Comparison of ENCODE assay signal across 1 cellular context in the genomic region with DNA sequence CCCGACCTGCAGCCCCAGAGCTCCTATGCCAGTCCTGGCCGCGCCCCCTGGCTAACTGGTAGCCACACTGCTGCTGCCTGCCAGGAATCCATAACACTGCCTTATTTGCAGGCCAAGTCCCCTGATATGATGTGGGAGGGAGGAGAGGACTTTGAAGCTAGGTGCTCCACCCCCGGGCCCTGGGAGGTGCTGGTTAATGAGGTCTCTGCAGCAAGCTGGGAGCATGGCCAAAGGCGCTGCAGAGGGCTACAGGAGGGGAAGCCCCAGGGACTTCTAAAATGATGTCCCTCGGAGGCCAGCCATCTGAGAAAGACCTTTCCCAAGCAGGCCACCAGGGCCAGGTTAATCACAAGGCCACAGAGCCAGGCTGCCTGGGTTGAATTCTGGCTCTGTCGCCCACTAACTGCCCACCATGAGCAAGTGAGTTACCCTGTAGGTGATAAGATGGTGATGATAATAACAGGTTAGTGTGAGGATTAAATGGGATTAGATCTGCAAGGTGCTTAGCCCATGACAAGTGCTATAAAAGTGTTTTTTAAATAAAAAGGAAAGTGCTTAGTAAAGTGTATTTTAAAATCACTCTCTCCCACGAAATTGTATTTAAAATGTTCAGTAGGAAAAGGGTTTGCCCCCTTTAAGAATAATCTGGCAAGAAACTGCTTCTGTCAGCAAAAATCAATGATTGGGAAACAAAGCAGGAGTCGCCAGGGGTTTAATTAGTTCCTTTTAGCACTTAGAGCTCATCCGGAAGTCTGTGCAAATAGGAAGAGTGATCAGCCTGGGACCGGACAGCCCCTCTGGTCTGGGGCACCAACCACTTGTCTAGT.
TF ChIP-seq lines count a peak whose summit lies in the region.

No MANE protein-coding gene starts in this region.

TF ChIP-seq in HepG2, 621 proteins besides CTCF, POLR2A, EP300 and RAD21 (continued from another document):
- TF ChIP-seq PAXIP1 (CRISPR knock-in tag; conservative IDR thresholded peaks at IDR 0.05) (peak; percentile 26; the same call in 1 of the 2 replicates), THYN1 (CRISPR knock-in tag; IDR thresholded peaks at IDR 0.05; ENCODE audit: borderline replicate concordance, low read depth) (no peak), KLF13 (CRISPR knock-in tag; IDR thresholded peaks at IDR 0.05) (no peak), SP5 (CRISPR knock-in tag; IDR thresholded peaks at IDR 0.05; ENCODE audit: borderline replicate concordance, low read depth) (peak; percentile 93), HIVEP1 (CRISPR knock-in tag; IDR thresholded peaks at IDR 0.05) (0 out of 2 replicates have a peak, but pooled peaks have one; percentile 40), SOX13 (IDR thresholded peaks at IDR 0.05) (no peak), SOX13 (CRISPR knock-in tag; conservative IDR thresholded peaks at IDR 0.05 in 1 of 2, IDR thresholded peaks at IDR 0.05 in 1 of 2) (0 out of 4 replicates have a peak, but pooled peaks of 1 of the 2 experiments have one; percentile 5), MTA1 (CRISPR knock-in tag; IDR thresholded peaks at IDR 0.05; ENCODE audit: borderline replicate concordance) (peak; percentile 40; the same call in 1 of the 2 replicates), ZNF607 (CRISPR knock-in tag; IDR thresholded peaks at IDR 0.05; ENCODE audit: borderline replicate concordance) (0 out of 2 replicates have a peak, but pooled peaks have one; percentile 9), TCF7 (IDR thresholded peaks at IDR 0.05; ENCODE audit: low read depth) (peak; percentile 53; the same call in 1 of the 2 replicates), KDM2A (CRISPR knock-in tag; IDR thresholded peaks at IDR 0.05; ENCODE audit: borderline replicate concordance, low read depth) (0 out of 2 replicates have a peak, but pooled peaks have one; percentile 17), PATZ1 (CRISPR knock-in tag; IDR thresholded peaks at IDR 0.05) (peak; percentile 54; the same call in 1 of the 2 replicates), MYC (CRISPR knock-in tag; IDR thresholded peaks at IDR 0.05; ENCODE audit: borderline replicate concordance) (peak; percentile 27; the same call in 1 of the 2 replicates), ZMYM3 (CRISPR knock-in tag; IDR thresholded peaks at IDR 0.05) (no peak), PHF21A (CRISPR knock-in tag; IDR thresholded peaks at IDR 0.05) (0 out of 2 replicates have a peak, but pooled peaks have one; percentile 36), HNF4A (CRISPR knock-in tag; IDR thresholded peaks at IDR 0.05) (peak; percentile 66; the same call in 1 of the 2 replicates), ATF7-NPFF (CRISPR knock-in tag; IDR thresholded peaks at IDR 0.05; ENCODE audit: low read depth) (no peak), ZBTB8A (CRISPR knock-in tag; IDR thresholded peaks at IDR 0.05; ENCODE audit: borderline replicate concordance, low read depth) (no peak), ZNF263 (CRISPR knock-in tag; IDR thresholded peaks at IDR 0.05) (peak; percentile 96), ZNF292 (CRISPR knock-in tag; IDR thresholded peaks at IDR 0.05; ENCODE audit: borderline replicate concordance, low read depth) (peak; percentile 50; the same call in 1 of the 2 replicates), HDAC2 (CRISPR knock-in tag; IDR thresholded peaks at IDR 0.05) (0 out of 2 replicates have a peak, but pooled peaks have one; percentile 31), ZFY (CRISPR knock-in tag; IDR thresholded peaks at IDR 0.05) (peak; percentile 23; the same call in 1 of the 2 replicates), MAFK (conservative IDR thresholded peaks at IDR 0.05 in 1 of 2, IDR thresholded peaks at IDR 0.05 in 1 of 2; ENCODE audit: low read length in 2 of 2) (peak; percentile 97 to 99), ZNF614 (CRISPR knock-in tag; IDR thresholded peaks at IDR 0.05; ENCODE audit: borderline replicate concordance) (peak; percentile 34; the same call in 1 of the 2 replicates), SMC3 (IDR thresholded peaks at IDR 0.05; ENCODE audit: low read length) (0 out of 2 replicates have a peak, but pooled peaks have one; percentile 9), TBX2 (CRISPR knock-in tag; IDR thresholded peaks at IDR 0.05; ENCODE audit: borderline replicate concordance) (peak; percentile 33; the same call in 1 of the 2 replicates), ZNF572 (CRISPR knock-in tag; IDR thresholded peaks at IDR 0.05) (0 out of 2 replicates have a peak, but pooled peaks have one; percentile 42), ELF3 (CRISPR knock-in tag; IDR thresholded peaks at IDR 0.05) (no peak), NFYC (CRISPR knock-in tag; IDR thresholded peaks at IDR 0.05) (no peak), KLF12 (CRISPR knock-in tag; IDR thresholded peaks at IDR 0.05; ENCODE audit: borderline replicate concordance) (no peak), TEAD3 (CRISPR knock-in tag; optimal IDR thresholded peaks at IDR 0.05; ENCODE audit: borderline replicate concordance) (peak; percentile 63), MAFF (IDR thresholded peaks at IDR 0.05; ENCODE audit: low read depth, low read length) (peak; percentile 98), FOXO1 (CRISPR knock-in tag; IDR thresholded peaks at IDR 0.05) (peak; percentile 13; the same call in 1 of the 2 replicates), ZNF609 (CRISPR knock-in tag; IDR thresholded peaks at IDR 0.05; ENCODE audit: borderline replicate concordance) (peak; percentile 70), ZNF589 (CRISPR knock-in tag; conservative IDR thresholded peaks at IDR 0.05) (no peak), BCL6 (CRISPR knock-in tag; IDR thresholded peaks at IDR 0.05) (peak; percentile 10; the same call in 1 of the 2 replicates), CAMTA2 (CRISPR knock-in tag; IDR thresholded peaks at IDR 0.05; ENCODE audit: borderline replicate concordance) (0 out of 2 replicates have a peak, but pooled peaks have one; percentile 50), SALL1 (CRISPR knock-in tag; IDR thresholded peaks at IDR 0.05) (peak; percentile 30; the same call in 1 of the 2 replicates), ZNF879 (CRISPR knock-in tag; IDR thresholded peaks at IDR 0.05) (no peak), SOX6 (IDR thresholded peaks at IDR 0.05) (no peak), SOX6 (CRISPR knock-in tag; IDR thresholded peaks at IDR 0.05) (peak; percentile 38), ZNF691 (CRISPR knock-in tag; IDR thresholded peaks at IDR 0.05; ENCODE audit: borderline replicate concordance, low read depth) (peak; percentile 57; the same call in 1 of the 2 replicates)
- TF ChIP-seq, protein P1, sequence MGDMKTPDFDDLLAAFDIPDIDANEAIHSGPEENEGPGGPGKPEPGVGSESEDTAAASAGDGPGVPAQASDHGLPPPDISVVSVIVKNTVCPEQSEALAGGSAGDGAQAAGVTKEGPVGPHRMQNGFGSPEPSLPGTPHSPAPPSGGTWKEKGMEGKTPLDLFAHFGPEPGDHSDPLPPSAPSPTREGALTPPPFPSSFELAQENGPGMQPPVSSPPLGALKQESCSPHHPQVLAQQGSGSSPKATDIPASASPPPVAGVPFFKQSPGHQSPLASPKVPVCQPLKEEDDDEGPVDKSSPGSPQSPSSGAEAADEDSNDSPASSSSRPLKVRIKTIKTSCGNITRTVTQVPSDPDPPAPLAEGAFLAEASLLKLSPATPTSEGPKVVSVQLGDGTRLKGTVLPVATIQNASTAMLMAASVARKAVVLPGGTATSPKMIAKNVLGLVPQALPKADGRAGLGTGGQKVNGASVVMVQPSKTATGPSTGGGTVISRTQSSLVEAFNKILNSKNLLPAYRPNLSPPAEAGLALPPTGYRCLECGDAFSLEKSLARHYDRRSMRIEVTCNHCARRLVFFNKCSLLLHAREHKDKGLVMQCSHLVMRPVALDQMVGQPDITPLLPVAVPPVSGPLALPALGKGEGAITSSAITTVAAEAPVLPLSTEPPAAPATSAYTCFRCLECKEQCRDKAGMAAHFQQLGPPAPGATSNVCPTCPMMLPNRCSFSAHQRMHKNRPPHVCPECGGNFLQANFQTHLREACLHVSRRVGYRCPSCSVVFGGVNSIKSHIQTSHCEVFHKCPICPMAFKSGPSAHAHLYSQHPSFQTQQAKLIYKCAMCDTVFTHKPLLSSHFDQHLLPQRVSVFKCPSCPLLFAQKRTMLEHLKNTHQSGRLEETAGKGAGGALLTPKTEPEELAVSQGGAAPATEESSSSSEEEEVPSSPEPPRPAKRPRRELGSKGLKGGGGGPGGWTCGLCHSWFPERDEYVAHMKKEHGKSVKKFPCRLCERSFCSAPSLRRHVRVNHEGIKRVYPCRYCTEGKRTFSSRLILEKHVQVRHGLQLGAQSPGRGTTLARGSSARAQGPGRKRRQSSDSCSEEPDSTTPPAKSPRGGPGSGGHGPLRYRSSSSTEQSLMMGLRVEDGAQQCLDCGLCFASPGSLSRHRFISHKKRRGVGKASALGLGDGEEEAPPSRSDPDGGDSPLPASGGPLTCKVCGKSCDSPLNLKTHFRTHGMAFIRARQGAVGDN (CRISPR knock-in tag; IDR thresholded peaks at IDR 0.05): peak; percentile 46
